Comparison of ENCODE assay signal across 14 cellular contexts in genomic region chr2:159157361-159158045, GRCh38.
DNase-seq lines count a peak whose midpoint lies in the region; ATAC-seq and TF ChIP-seq lines count a peak whose summit lies in the region.
"Had no signal": no experiment of that assay in that cellular context is flagged by ENCODE, and none has a peak within 500 bp of the region (broad histone marks: within the 10 kb centered on the region; RNA-seq: fewer than 3 reads in every experiment).

No MANE protein-coding gene starts in this region.

- H3K27me3 Mint-ChIP-seq in naive thymus-derived CD4-positive, alpha-beta T cell: peaks cover 0 to 5% (median 0%) of the 10 kb centered on the region in 5 donors
- H3K27me3 Mint-ChIP-seq: activated T-cell treated with anti-CD3 and anti-CD28 coated beads, Interleukin-2, amount 50 U/mL, for 24 hours; stimulated activated naive CD8-positive, alpha-beta T cell treated with anti-CD3 and anti-CD28 coated beads, Interleukin-15, Interleukin-2, amounts not matched to agents 100 ng/mL and 50 ng/mL, for 24 hours had no signal

- CTCF ChIA-PET in HEK293 (lab: Yijun Ruan, JAX): no interaction called here
- CTCF ChIA-PET in naive thymus-derived CD4-positive, alpha-beta T cell (lab: Charles Lee): no interaction called here

- peaks cover 20 to 75% (median 49%) of the 10 kb centered on the region in 7 donors for H3K4me1 Mint-ChIP-seq in naive thymus-derived CD4-positive, alpha-beta T cell

- POLR2A ChIA-PET in HEK293 (lab: Yijun Ruan, JAX): no interaction called here
- POLR2A ChIA-PET in naive thymus-derived CD4-positive, alpha-beta T cell (lab: Charles Lee): no interaction called here

- H3K27me3 ChIP-seq in adipocyte (replicated peaks; ENCODE audit: control insufficient read depth, insufficient read depth, low read length) (no peaks in the 10 kb centered on the region), MM.1S (replicated peaks; ENCODE audit: insufficient read depth, low read length) (no peaks in the 10 kb centered on the region)
- H3K27me3 ChIP-seq in naive thymus-derived CD4-positive, alpha-beta T cell (ENCODE audit: control insufficient read depth in 2 of 2, insufficient read depth in 2 of 2, low read length in 2 of 2): no peaks in the 10 kb centered on the region

- no peak overlapping the region for H2AFZ ChIP-seq in MM.1S (ENCODE audit: low read length)

- no peaks in the 10 kb centered on the region for H3F3A ChIP-seq in MM.1S (ENCODE audit: insufficient read depth, low read length)

- H3K9me3 ChIP-seq in HEK293 (ENCODE audit: control insufficient read depth, insufficient read depth, low read depth, low read length) (no peaks in the 10 kb centered on the region), adipocyte (ENCODE audit: control insufficient read depth, low read length) (no peaks in the 10 kb centered on the region), MM.1S (replicated peaks; ENCODE audit: insufficient read depth, low read length) (no peaks in the 10 kb centered on the region)
- H3K9me3 ChIP-seq in naive thymus-derived CD4-positive, alpha-beta T cell (ENCODE audit: control insufficient read depth in 2 of 3, low read length in 3 of 3): no peaks in the 10 kb centered on the region

- H3K4me3 ChIP-seq in HEK293 (ENCODE audit: low read depth, low read length) (no peak overlapping the region), adipocyte (ENCODE audit: low read length) (no peak overlapping the region), MM.1S (ENCODE audit: low read length) (no peak overlapping the region)
- H3K4me3 ChIP-seq in naive thymus-derived CD4-positive, alpha-beta T cell (ENCODE audit: low read length): no peak overlapping the region

- peak overlapping the region in 4 of 10 donors; percentile 14 to 22 (median 18) for H3K4me3 Mint-ChIP-seq in naive thymus-derived CD4-positive, alpha-beta T cell
- H3K4me3 Mint-ChIP-seq: activated T-cell treated with anti-CD3 and anti-CD28 coated beads, Interleukin-2, amount 50 U/mL, for 24 hours; stimulated activated naive CD8-positive, alpha-beta T cell treated with anti-CD3 and anti-CD28 coated beads, Interleukin-15, Interleukin-2, amounts not matched to agents 100 ng/mL and 50 ng/mL, for 24 hours had no signal

- H3K4me1 ChIP-seq in HEK293 (ENCODE audit: control insufficient read depth, insufficient read depth, low read length) (peaks cover 6% of the 10 kb centered on the region; the same call in 1 of the 2 replicates), adipocyte (ENCODE audit: control insufficient read depth, insufficient read depth, low read length) (peaks cover 22% of the 10 kb centered on the region), MM.1S (ENCODE audit: low read length) (peaks cover 5% of the 10 kb centered on the region)
- H3K4me1 ChIP-seq in naive thymus-derived CD4-positive, alpha-beta T cell (ENCODE audit: control insufficient read depth in 2 of 2, insufficient read depth in 2 of 2, low read length in 2 of 2): peaks cover 0 to 10% of the 10 kb centered on the region in 2 donors

- no peaks in the 10 kb centered on the region for H3K36me3 Mint-ChIP-seq in naive thymus-derived CD4-positive, alpha-beta T cell
- H3K36me3 Mint-ChIP-seq: CD14-positive monocyte had no signal

- H3K4me2 ChIP-seq in MM.1S (ENCODE audit: low read depth, low read length): no peak overlapping the region

- peak; percentile 51 for DNase-seq in GDM1 (lab: John Stamatoyannopoulos, UW)
- peak; percentile 56 for DNase-seq in adipocyte (ENCODE audit: low read depth)
- DNase-seq in naive thymus-derived CD4-positive, alpha-beta T cell: peak in 2 of 9 donors; percentile 11 to 12
- DNase-seq in MM.1S: no peak
- DNase-seq in cerebellar cortex (ENCODE audit: low spot score): no peak
- no peak for DNase-seq in SIG-M5 (lab: John Stamatoyannopoulos, UW)
- DNase-seq: activated T-cell treated with anti-CD3 and anti-CD28 coated beads, Interleukin-2, amount 50 U/mL, for 24 hours; left cardiac atrium; occipital lobe had no signal

- no peak for TF ChIP-seq CTCF in HEK293 (tag by site-specific recombination; IDR thresholded peaks at IDR 0.05)
- TF ChIP-seq CTCF in MM.1S (IDR thresholded peaks at IDR 0.05; ENCODE audit: low read length): no peak

- H3K9me3 Mint-ChIP-seq in naive thymus-derived CD4-positive, alpha-beta T cell: no peaks in the 10 kb centered on the region
- H3K9me3 Mint-ChIP-seq: activated T-cell treated with anti-CD3 and anti-CD28 coated beads, Interleukin-2, amount 50 U/mL, for 24 hours; CD14-positive monocyte; stimulated activated naive CD8-positive, alpha-beta T cell treated with anti-CD3 and anti-CD28 coated beads, Interleukin-15, Interleukin-2, amounts not matched to agents 100 ng/mL and 50 ng/mL, for 24 hours had no signal

- no peaks in the 10 kb centered on the region for H4K20me1 ChIP-seq in MM.1S (ENCODE audit: insufficient read depth, low read length)

- H3K27ac ChIP-seq in HEK293 (ENCODE audit: extremely low read depth, low read depth, low read length): no peak overlapping the region
- H3K27ac ChIP-seq in naive thymus-derived CD4-positive, alpha-beta T cell (ENCODE audit: low read depth, low read length): no peak overlapping the region
- H3K27ac ChIP-seq in MM.1S (ENCODE audit: low read length): no peak overlapping the region

- H3K36me3 ChIP-seq in HEK293 (ENCODE audit: control insufficient read depth in 2 of 2, insufficient read depth in 1 of 2, low read length in 2 of 2): peaks cover 2 to 39% of the 10 kb centered on the region in 2 experiments; a peak in 2 of 3 replicates
- H3K36me3 ChIP-seq in adipocyte (ENCODE audit: control insufficient read depth, insufficient read depth, low read length, severe bottlenecking): peaks cover 21% of the 10 kb centered on the region
- no peaks in the 10 kb centered on the region for H3K36me3 ChIP-seq in naive thymus-derived CD4-positive, alpha-beta T cell (ENCODE audit: control insufficient read depth in 2 of 3, insufficient read depth in 3 of 3, low read length in 3 of 3)
- no peaks in the 10 kb centered on the region for H3K36me3 ChIP-seq in MM.1S (replicated peaks; ENCODE audit: insufficient read depth, low read length)

- intact Hi-C loops in naive thymus-derived CD4-positive, alpha-beta T cell (cut with micrococcal nuclease): loop anchor here in 1 of 2 donors (10.0 kb wide), 1 partner anchor 767 kb away; no protein-coding TSS in a partner anchor

- no peaks in the 10 kb centered on the region for H3K79me2 ChIP-seq in MM.1S (ENCODE audit: low read length)

- peak; percentile 26 for ATAC-seq in naive thymus-derived CD4-positive, alpha-beta T cell
- no peak for ATAC-seq in GM19023 (IDR thresholded peaks at IDR 0.05; ENCODE audit: unreplicated experiment)
- ATAC-seq: left cardiac atrium, Panc1 had no signal

- H3K9ac ChIP-seq in adipocyte (ENCODE audit: low read length) (no peak overlapping the region), MM.1S (ENCODE audit: low read length) (no peak overlapping the region)

- no peaks in the 10 kb centered on the region for H3K9me2 ChIP-seq in MM.1S (replicated peaks; ENCODE audit: insufficient read depth, low read length)

- peak overlapping the region in 3 of 9 donors; percentile 3 to 60 (median 41) for H3K27ac Mint-ChIP-seq in naive thymus-derived CD4-positive, alpha-beta T cell
- H3K27ac Mint-ChIP-seq: activated T-cell treated with anti-CD3 and anti-CD28 coated beads, Interleukin-2, amount 50 U/mL, for 24 hours; stimulated activated naive CD8-positive, alpha-beta T cell treated with anti-CD3 and anti-CD28 coated beads, Interleukin-15, Interleukin-2, amounts not matched to agents 100 ng/mL and 50 ng/mL, for 24 hours had no signal

TF ChIP-seq in HEK293, 187 proteins besides CTCF, POLR2A, EP300 and RAD21:
- TF ChIP-seq PRDM1 (tag by site-specific recombination; IDR thresholded peaks at IDR 0.05) (peak; percentile 64; the same call in 1 of the 2 replicates), ZNF513 (tag by site-specific recombination; IDR thresholded peaks at IDR 0.05) (no peak)

Comparison
In these comparisons a context has a peak if more than half of its experiments do, and no peak if none do; other contexts are left out.
1. DNase-seq: peak in GDM1 (single experiment) and adipocyte (single experiment); none in MM.1S (single experiment), cerebellar cortex (single experiment) and SIG-M5 (single experiment).